In genomic region chr11:4495487-4495886, GRCh38 we compare ENCODE assay signal across 1 cellular context.
TF ChIP-seq lines count a peak whose summit lies in the region.

No MANE protein-coding gene starts in this region.

TF ChIP-seq in HEK293, 187 proteins besides CTCF, POLR2A, EP300 and RAD21:
- TF ChIP-seq ZBTB26 (tag by site-specific recombination; optimal IDR thresholded peaks at IDR 0.05) = no peak
- TF ChIP-seq ZBTB21 (tag by site-specific recombination; IDR thresholded peaks at IDR 0.05) = peak; percentile 63; the same call in 1 of the 2 replicates
- TF ChIP-seq KLF16 (tag by site-specific recombination; IDR thresholded peaks at IDR 0.05) = no peak
- TF ChIP-seq ZNF280C (tag by site-specific recombination; IDR thresholded peaks at IDR 0.05) = no peak
- no peak for TF ChIP-seq ZBTB17 (tag by site-specific recombination; IDR thresholded peaks at IDR 0.05)
- no peak for TF ChIP-seq ZNF596 (tag by site-specific recombination; IDR thresholded peaks at IDR 0.05)
